ENCODE assay signal across 8 cellular contexts in the genomic region with DNA sequence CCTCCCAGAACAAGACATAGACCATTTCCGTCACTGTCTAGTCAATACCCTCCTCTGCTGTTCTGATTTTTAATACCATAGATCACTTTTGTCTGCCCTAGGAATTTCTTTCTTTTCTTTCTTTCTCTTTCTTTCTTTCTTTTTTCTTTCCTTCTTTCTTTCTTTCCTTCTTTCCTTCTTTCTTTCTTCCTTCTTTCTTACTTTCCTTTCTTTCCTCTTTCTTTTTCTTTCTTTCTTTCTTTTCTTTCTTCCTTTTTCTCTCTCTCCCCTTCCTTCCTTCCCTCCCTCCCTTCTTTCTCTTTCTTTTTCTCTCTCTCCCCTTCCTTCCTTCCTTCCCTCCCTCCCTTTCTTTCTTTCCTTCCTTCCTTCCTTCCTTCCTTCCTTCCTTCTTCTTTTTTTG.
"Had no signal": no experiment of that assay in that cellular context is flagged by ENCODE, and none has a peak within 500 bp of the region (broad histone marks: within the 10 kb centered on the region; RNA-seq: fewer than 3 reads in every experiment).

No MANE protein-coding gene starts in this region.

- H3K36me3 Mint-ChIP-seq: IgD-negative memory B cell had no signal

- H3K9ac ChIP-seq: KMS-11 had no signal

- H3K27ac ChIP-seq: HL-60, KMS-11 had no signal

- ATAC-seq: HepG2 had no signal

- H3K4me3 Mint-ChIP-seq: IgD-negative memory B cell had no signal

- FAIRE-seq: HepG2, HTR-8/SVneo had no signal

- DNase-seq: IMR-90, KBM-7, KG1 had no signal

- H3K4me2 ChIP-seq: KMS-11 had no signal
